ENCODE assay signal across 18 cellular contexts in the genomic region with DNA sequence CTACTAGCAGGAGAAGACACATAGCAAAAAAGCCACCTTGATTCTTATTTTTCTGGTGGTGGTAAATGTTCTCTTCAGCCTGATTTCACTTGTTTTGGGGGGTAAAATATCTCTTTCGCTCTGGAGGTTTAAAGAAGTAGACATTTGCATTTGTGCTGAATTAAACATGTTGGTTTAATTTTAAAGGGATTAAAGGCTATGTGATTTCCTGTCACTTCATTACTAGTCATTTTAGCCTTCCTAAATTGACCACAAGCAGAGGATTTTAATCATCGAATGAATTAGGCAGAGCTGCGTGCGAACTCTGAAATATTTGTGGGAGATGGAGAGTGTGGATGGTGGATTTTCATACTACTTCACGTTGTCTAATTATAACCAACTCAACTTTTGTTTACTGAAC. TPM values are rescaled to one million over a fixed set of nuclear protein-coding genes. Genes with fewer than 3 reads are reported as not detected.
DNase-seq lines count a peak whose midpoint lies in the region; ATAC-seq and FAIRE-seq lines count a peak whose summit lies in the region.
"Had no signal": no experiment of that assay in that cellular context is flagged by ENCODE, and none has a peak within 500 bp of the region (broad histone marks: within the 10 kb centered on the region; RNA-seq: fewer than 3 reads in every experiment).

No MANE protein-coding gene starts in this region.

- peaks cover 68% of the 10 kb centered on the region for H3K4me1 Mint-ChIP-seq in activated naive CD4-positive, alpha-beta T cell treated with anti-CD3 and anti-CD28 coated beads, Interleukin-2, amount 50 U/mL, for 24 hours
- peaks cover 47% of the 10 kb centered on the region for H3K4me1 Mint-ChIP-seq in stimulated activated effector memory CD8-positive, alpha-beta T cell treated with anti-CD3 and anti-CD28 coated beads, Interleukin-12 subunit alpha, Interleukin-12 subunit beta, amount 100 ng/mL, for 72 hours

- no peaks in the 10 kb centered on the region for H3K9me3 Mint-ChIP-seq in activated naive CD4-positive, alpha-beta T cell treated with anti-CD3 and anti-CD28 coated beads, Interleukin-2, amount 50 U/mL, for 24 hours
- no peaks in the 10 kb centered on the region for H3K9me3 Mint-ChIP-seq in stimulated activated effector memory CD8-positive, alpha-beta T cell treated with anti-CD3 and anti-CD28 coated beads, Interleukin-12 subunit alpha, Interleukin-12 subunit beta, amount 100 ng/mL, for 72 hours

- H3K4me3 ChIP-seq in MG63 = peak overlapping the region; percentile 14
- H3K4me3 ChIP-seq: cardiac muscle cell, hepatocyte had no signal

- FAIRE-seq in frontal cortex (lab: Jason Lieb, UNC) = no peak
- FAIRE-seq: GM12892, TTC549 had no signal

- peaks cover 5% of the 10 kb centered on the region for H3K36me3 Mint-ChIP-seq in activated naive CD4-positive, alpha-beta T cell treated with anti-CD3 and anti-CD28 coated beads, Interleukin-2, amount 50 U/mL, for 24 hours
- peaks cover 14% of the 10 kb centered on the region for H3K36me3 Mint-ChIP-seq in stimulated activated effector memory CD8-positive, alpha-beta T cell treated with anti-CD3 and anti-CD28 coated beads, Interleukin-12 subunit alpha, Interleukin-12 subunit beta, amount 100 ng/mL, for 72 hours

- H3K9me3 ChIP-seq in MG63 = no peaks in the 10 kb centered on the region
- H3K9me3 ChIP-seq: BE2C had no signal

- H3K27ac Mint-ChIP-seq in activated naive CD4-positive, alpha-beta T cell treated with anti-CD3 and anti-CD28 coated beads, Interleukin-2, amount 50 U/mL, for 24 hours = peak overlapping the region; percentile 69
- H3K27ac Mint-ChIP-seq in stimulated activated effector memory CD8-positive, alpha-beta T cell treated with anti-CD3 and anti-CD28 coated beads, Interleukin-12 subunit alpha, Interleukin-12 subunit beta, amount 100 ng/mL, for 72 hours = peak overlapping the region; percentile 88

- peak; percentile 38 for ATAC-seq in stimulated activated effector memory CD8-positive, alpha-beta T cell treated with anti-CD3 and anti-CD28 coated beads, Interleukin-12 subunit alpha, Interleukin-12 subunit beta, amount 100 ng/mL, for 72 hours
- no peak for ATAC-seq in GM18870 (IDR thresholded peaks at IDR 0.05; ENCODE audit: unreplicated experiment)

- H3K36me3 ChIP-seq in MG63 = no peaks in the 10 kb centered on the region
- H3K36me3 ChIP-seq: BE2C, cardiac muscle cell had no signal

- no peaks in the 10 kb centered on the region for H3K27me3 ChIP-seq in MG63

- no peaks in the 10 kb centered on the region for H3K27me3 Mint-ChIP-seq in activated naive CD4-positive, alpha-beta T cell treated with anti-CD3 and anti-CD28 coated beads, Interleukin-2, amount 50 U/mL, for 24 hours

- no peak for DNase-seq in activated naive CD4-positive, alpha-beta T cell treated with anti-CD3 and anti-CD28 coated beads, Interleukin-2, amount 50 U/mL, for 16 hours
- no peak for DNase-seq in MG63
- DNase-seq in stimulated activated effector memory CD8-positive, alpha-beta T cell treated with anti-CD3 and anti-CD28 coated beads, Interleukin-12 subunit alpha, Interleukin-12 subunit beta, amount 100 ng/mL, for 72 hours (ENCODE audit: low spot score in 2 of 2) = no peak
- no peak for DNase-seq in NCI-H2196 (lab: John Stamatoyannopoulos, UW; ENCODE audit: unreplicated experiment)
- DNase-seq in frontal cortex (ENCODE audit: low spot score in 2 of 2) = no peak
- DNase-seq: BE2C; NCI-H2029 treated with DMSO at 0.1 percent for 48 hours; NCI-H82; SHP77 treated with DMSO at 0.1 percent for 48 hours; stimulated activated CD4-positive, alpha-beta T cell treated with anti-CD3 and anti-CD28 coated beads, Interleukin-12 subunit alpha, Interleukin-12 subunit beta, amount 100 ng/mL, for 4 hours had no signal

- H3K27ac ChIP-seq in angular gyrus (ENCODE audit: low read depth, low read length) = peak overlapping the region; percentile 34
- H3K27ac ChIP-seq: cardiac muscle cell, hepatocyte, KMS-11 had no signal

- peak overlapping the region; percentile 49 for H3K4me3 Mint-ChIP-seq in activated naive CD4-positive, alpha-beta T cell treated with anti-CD3 and anti-CD28 coated beads, Interleukin-2, amount 50 U/mL, for 24 hours
- peak overlapping the region; percentile 70 for H3K4me3 Mint-ChIP-seq in stimulated activated effector memory CD8-positive, alpha-beta T cell treated with anti-CD3 and anti-CD28 coated beads, Interleukin-12 subunit alpha, Interleukin-12 subunit beta, amount 100 ng/mL, for 72 hours

RNA-seq across cellular contexts. Expression of a gene that starts 4.8 kb away (rescaled TPM):
- total RNA-seq in MG63 (2014; rRNA removed; shearing (Covaris generic); ENCODE audit: low replicate concordance) = 2.7 and 3.6 TPM in 2 replicates
- 12.2 TPM for total RNA-seq in frontal cortex
